Comparison of ENCODE assay signal across 17 cellular contexts in the genomic region with DNA sequence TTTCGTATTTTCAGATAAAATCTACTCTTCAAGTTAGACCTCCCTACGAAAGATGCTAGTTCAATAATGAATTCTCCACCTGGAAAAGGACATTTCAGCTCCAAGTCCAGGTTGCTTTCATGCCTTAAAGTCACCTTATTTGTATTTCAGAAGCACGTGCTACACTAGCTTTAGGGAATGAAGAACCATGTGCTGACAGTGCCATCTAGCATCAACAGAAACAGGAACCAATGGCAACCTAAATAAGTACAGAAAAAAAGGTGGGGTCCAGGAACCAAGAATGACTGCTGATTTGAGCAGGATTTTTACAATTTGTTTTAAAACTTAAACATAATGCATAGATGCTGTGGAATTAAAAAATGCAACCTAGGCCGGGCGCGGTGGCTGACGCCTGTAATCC.
A peak's percentile ranks its signal among the peaks of the same experiment; 100 is the strongest.
DNase-seq lines count a peak whose midpoint lies in the region; ATAC-seq and TF ChIP-seq lines count a peak whose summit lies in the region.
"Had no signal": no experiment of that assay in that cellular context is flagged by ENCODE, and none has a peak within 500 bp of the region (broad histone marks: within the 10 kb centered on the region; RNA-seq: fewer than 3 reads in every experiment).

No MANE protein-coding gene starts in this region.

- H3K27me3 Mint-ChIP-seq in GM23338 (ENCODE audit: insufficient read depth, low read depth, poor library complexity) (peaks cover 3% of the 10 kb centered on the region), WTC11 (ENCODE audit: low read depth) (no peaks in the 10 kb centered on the region; the same call in 1 of the 2 replicates)
- H3K27me3 Mint-ChIP-seq: CD4-positive, alpha-beta T cell had no signal

- no peaks in the 10 kb centered on the region for H3F3A ChIP-seq in GM23338 (replicated peaks; ENCODE audit: low read depth)
- no peaks in the 10 kb centered on the region for H3F3A ChIP-seq in Loucy (ENCODE audit: low read depth)

- H3K4me1 ChIP-seq in GM23338 (ENCODE audit: insufficient read depth) (peaks cover 11% of the 10 kb centered on the region), Loucy (ENCODE audit: insufficient read depth, low read length, poor library complexity, severe bottlenecking) (no peaks in the 10 kb centered on the region)
- H3K4me1 ChIP-seq: SJCRH30 had no signal

- H3K4me3 ChIP-seq in GM23338 (no peak overlapping the region), Loucy (ENCODE audit: low read length, poor library complexity, severe bottlenecking) (no peak overlapping the region)
- H3K4me3 ChIP-seq: GM12878 had no signal

- H3K79me2 ChIP-seq in GM23338 (replicated peaks; ENCODE audit: insufficient read depth) (peaks cover 6% of the 10 kb centered on the region; the same call in 1 of the 2 replicates), Loucy (ENCODE audit: insufficient read depth, low read length) (no peaks in the 10 kb centered on the region)

- H2AFZ ChIP-seq in GM23338: no peak overlapping the region
- no peak overlapping the region for H2AFZ ChIP-seq in Loucy (ENCODE audit: low read length)

- no peak overlapping the region for H3K9ac ChIP-seq in Loucy (ENCODE audit: low read depth, low read length, poor library complexity, severe bottlenecking)

- DNase-seq in GM23338 (ENCODE audit: low spot score) (peak; percentile 64), WTC11 (ENCODE audit: low spot score) (peak; percentile 28), mucosa of gallbladder (ENCODE audit: low spot score) (peak; percentile 13), NCI-H2227 (lab: John Stamatoyannopoulos, UW; ENCODE audit: unreplicated experiment) (no peak), NCI-H526 treated with DMSO at 0.1 percent for 48 hours (lab: John Stamatoyannopoulos, UW) (no peak)
- DNase-seq: ACHN; CD4-positive, alpha-beta T cell; DMS79 treated with DMSO at 0.1 percent for 48 hours; KG1; NCI-H187; NCI-H446; SJCRH30; SW 1271 had no signal

- TF ChIP-seq CTCF in GM23338 (conservative IDR thresholded peaks at IDR 0.05; ENCODE audit: low read depth in 2 of 2) (peak; percentile 44 to 65), Loucy (conservative IDR thresholded peaks at IDR 0.05; ENCODE audit: low read length) (peak; percentile 31; the same call in 1 of the 2 replicates), WTC11 (IDR thresholded peaks at IDR 0.05) (no peak)

- H3K27ac ChIP-seq in GM23338 (ENCODE audit: low read depth): no peak overlapping the region
- H3K27ac ChIP-seq: RWPE1, SJCRH30 had no signal

- H3K4me1 Mint-ChIP-seq in GM23338: peaks cover 13% of the 10 kb centered on the region
- H3K4me1 Mint-ChIP-seq in WTC11: peaks cover 39% of the 10 kb centered on the region

- H3K4me3 Mint-ChIP-seq in GM23338 (no peak overlapping the region), WTC11 (no peak overlapping the region)
- H3K4me3 Mint-ChIP-seq: CD4-positive, alpha-beta T cell had no signal

- H3K9me3 ChIP-seq in Loucy (ENCODE audit: insufficient read depth, low read depth, low read length): no peaks in the 10 kb centered on the region
- H3K9me3 ChIP-seq: SJCRH30 had no signal

- POLR2A ChIA-PET in WTC11 (lab: Charles Lee): interaction anchor here (1.4 kb wide), 1 partner anchor 19 kb away, joined by 3 read pairs; no protein-coding TSS in a partner anchor

- CTCF ChIA-PET in WTC11 (lab: Charles Lee): interaction anchor here (1.0 to 1.6 kb wide), 3 partner anchors 13 to 21 kb away, joined by 3 to 4 read pairs (median 3); no protein-coding TSS in a partner anchor

- H3K9me3 Mint-ChIP-seq in GM23338 (peaks cover 62% of the 10 kb centered on the region), WTC11 (peaks cover 24% of the 10 kb centered on the region)

- H3K36me3 Mint-ChIP-seq in GM23338 (ENCODE audit: low read depth): peaks cover 25% of the 10 kb centered on the region; the same call in 2 of the 3 replicates
- H3K36me3 Mint-ChIP-seq in WTC11: peaks cover 37% of the 10 kb centered on the region

- H3K4me2 ChIP-seq in GM23338: no peak overlapping the region
- no peak overlapping the region for H3K4me2 ChIP-seq in Loucy (ENCODE audit: low read depth, low read length, poor library complexity, severe bottlenecking)

- H3K27me3 ChIP-seq in GM23338 (ENCODE audit: insufficient read depth) (no peaks in the 10 kb centered on the region), Loucy (ENCODE audit: insufficient read depth, low read length, poor library complexity, severe bottlenecking) (no peaks in the 10 kb centered on the region)
- H3K27me3 ChIP-seq: SJCRH30 had no signal

- H4K20me1 ChIP-seq in GM23338 (replicated peaks; ENCODE audit: insufficient read depth) (no peaks in the 10 kb centered on the region), Loucy (ENCODE audit: insufficient read depth, low read length, poor library complexity, severe bottlenecking) (no peaks in the 10 kb centered on the region)

- peak; percentile 73 for ATAC-seq in GM23338
- peak; percentile 48 for ATAC-seq in WTC11
- ATAC-seq in GM21717 (IDR thresholded peaks at IDR 0.05; ENCODE audit: unreplicated experiment): no peak
- ATAC-seq: GM12878 had no signal

- H3K27ac Mint-ChIP-seq in GM23338 (no peak overlapping the region), WTC11 (peak overlapping the region; percentile 79)
- H3K27ac Mint-ChIP-seq: CD4-positive, alpha-beta T cell had no signal

- H3K9me2 ChIP-seq in GM23338 (ENCODE audit: insufficient read depth) (no peaks in the 10 kb centered on the region), Loucy (replicated peaks; ENCODE audit: low read depth, low read length) (no peaks in the 10 kb centered on the region)

- H3K36me3 ChIP-seq in GM23338 (ENCODE audit: insufficient read depth) (no peaks in the 10 kb centered on the region), Loucy (ENCODE audit: insufficient read depth, low read length) (no peaks in the 10 kb centered on the region)
- H3K36me3 ChIP-seq: SJCRH30 had no signal

TF ChIP-seq in GM23338, 12 proteins besides CTCF, POLR2A, EP300 and RAD21 (continues in another document):
- TF ChIP-seq STAT1 (IDR thresholded peaks at IDR 0.05; ENCODE audit: unreplicated experiment): no peak

TF ChIP-seq in WTC11, 78 proteins besides CTCF, POLR2A, EP300 and RAD21:
- TF ChIP-seq, protein P1, sequence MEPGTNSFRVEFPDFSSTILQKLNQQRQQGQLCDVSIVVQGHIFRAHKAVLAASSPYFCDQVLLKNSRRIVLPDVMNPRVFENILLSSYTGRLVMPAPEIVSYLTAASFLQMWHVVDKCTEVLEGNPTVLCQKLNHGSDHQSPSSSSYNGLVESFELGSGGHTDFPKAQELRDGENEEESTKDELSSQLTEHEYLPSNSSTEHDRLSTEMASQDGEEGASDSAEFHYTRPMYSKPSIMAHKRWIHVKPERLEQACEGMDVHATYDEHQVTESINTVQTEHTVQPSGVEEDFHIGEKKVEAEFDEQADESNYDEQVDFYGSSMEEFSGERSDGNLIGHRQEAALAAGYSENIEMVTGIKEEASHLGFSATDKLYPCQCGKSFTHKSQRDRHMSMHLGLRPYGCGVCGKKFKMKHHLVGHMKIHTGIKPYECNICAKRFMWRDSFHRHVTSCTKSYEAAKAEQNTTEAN (CRISPR knock-in tag; IDR thresholded peaks at IDR 0.05): no peak
- TF ChIP-seq, protein P2, sequence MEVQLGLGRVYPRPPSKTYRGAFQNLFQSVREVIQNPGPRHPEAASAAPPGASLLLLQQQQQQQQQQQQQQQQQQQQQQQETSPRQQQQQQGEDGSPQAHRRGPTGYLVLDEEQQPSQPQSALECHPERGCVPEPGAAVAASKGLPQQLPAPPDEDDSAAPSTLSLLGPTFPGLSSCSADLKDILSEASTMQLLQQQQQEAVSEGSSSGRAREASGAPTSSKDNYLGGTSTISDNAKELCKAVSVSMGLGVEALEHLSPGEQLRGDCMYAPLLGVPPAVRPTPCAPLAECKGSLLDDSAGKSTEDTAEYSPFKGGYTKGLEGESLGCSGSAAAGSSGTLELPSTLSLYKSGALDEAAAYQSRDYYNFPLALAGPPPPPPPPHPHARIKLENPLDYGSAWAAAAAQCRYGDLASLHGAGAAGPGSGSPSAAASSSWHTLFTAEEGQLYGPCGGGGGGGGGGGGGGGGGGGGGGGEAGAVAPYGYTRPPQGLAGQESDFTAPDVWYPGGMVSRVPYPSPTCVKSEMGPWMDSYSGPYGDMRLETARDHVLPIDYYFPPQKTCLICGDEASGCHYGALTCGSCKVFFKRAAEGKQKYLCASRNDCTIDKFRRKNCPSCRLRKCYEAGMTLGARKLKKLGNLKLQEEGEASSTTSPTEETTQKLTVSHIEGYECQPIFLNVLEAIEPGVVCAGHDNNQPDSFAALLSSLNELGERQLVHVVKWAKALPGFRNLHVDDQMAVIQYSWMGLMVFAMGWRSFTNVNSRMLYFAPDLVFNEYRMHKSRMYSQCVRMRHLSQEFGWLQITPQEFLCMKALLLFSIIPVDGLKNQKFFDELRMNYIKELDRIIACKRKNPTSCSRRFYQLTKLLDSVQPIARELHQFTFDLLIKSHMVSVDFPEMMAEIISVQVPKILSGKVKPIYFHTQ (CRISPR knock-in tag; IDR thresholded peaks at IDR 0.05): no peak

Comparison
In these comparisons a context has a peak if more than half of its experiments do, and no peak if none do; other contexts are left out.
1. DNase-seq: peak in GM23338 (single experiment), WTC11 (single experiment) and mucosa of gallbladder (single experiment); none in NCI-H2227 (single experiment) and NCI-H526 treated with DMSO at 0.1 percent for 48 hours (single experiment).